In the genomic region with DNA sequence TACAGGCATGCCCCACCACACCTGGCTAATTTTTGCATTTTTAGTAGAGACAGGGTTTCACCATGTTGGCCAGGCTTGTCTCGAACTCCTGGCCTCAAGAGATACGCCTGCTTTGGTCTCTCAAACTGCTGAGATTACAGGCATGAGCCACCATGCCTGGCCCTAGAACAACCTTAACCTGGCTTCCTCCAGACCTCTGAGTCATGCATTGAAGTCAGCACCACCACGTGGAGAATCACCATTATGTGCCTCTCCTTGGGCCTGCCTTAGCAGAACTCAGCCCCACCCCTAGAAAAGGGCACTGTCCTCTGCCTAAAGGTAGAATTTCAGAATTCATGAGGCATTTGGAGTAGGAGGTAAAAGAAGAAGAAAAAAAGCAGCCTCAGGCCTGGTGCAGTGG, we compare ENCODE assay signal across 12 cellular contexts. TPM values are rescaled to one million over a fixed set of nuclear protein-coding genes. Genes with fewer than 3 reads are reported as not detected.
DNase-seq lines count a peak whose midpoint lies in the region; ATAC-seq, FAIRE-seq and TF ChIP-seq lines count a peak whose summit lies in the region.
"Had no signal": no experiment of that assay in that cellular context is flagged by ENCODE, and none has a peak within 500 bp of the region (broad histone marks: within the 10 kb centered on the region; RNA-seq: fewer than 3 reads in every experiment).

No MANE protein-coding gene starts in this region.

- no peak overlapping the region for H3K4me3 Mint-ChIP-seq in activated CD4-positive, alpha-beta memory T cell treated with anti-CD3 and anti-CD28 coated beads for 36 hours
- no peak overlapping the region for H3K4me3 Mint-ChIP-seq in activated CD4-positive, alpha-beta memory T cell treated with anti-CD3 and anti-CD28 coated beads, Interleukin-2, amount 10 ng/mL, durations not matched to agents 7 days and 5 days

- H3K9me3 ChIP-seq in MG63 (no peaks in the 10 kb centered on the region), GM12878 (replicated peaks; ENCODE audit: control insufficient read depth, insufficient read depth, low read length) (no peaks in the 10 kb centered on the region), mucosa of descending colon (no peaks in the 10 kb centered on the region), vagina (no peaks in the 10 kb centered on the region)
- H3K9me3 ChIP-seq: upper lobe of left lung had no signal

- H3K36me3 Mint-ChIP-seq in activated CD4-positive, alpha-beta memory T cell treated with anti-CD3 and anti-CD28 coated beads for 36 hours = no peaks in the 10 kb centered on the region
- no peaks in the 10 kb centered on the region for H3K36me3 Mint-ChIP-seq in activated CD4-positive, alpha-beta memory T cell treated with anti-CD3 and anti-CD28 coated beads, Interleukin-2, amount 10 ng/mL, durations not matched to agents 7 days and 5 days (ENCODE audit: low read depth)

- no peaks in the 10 kb centered on the region for H3K27me3 Mint-ChIP-seq in activated CD4-positive, alpha-beta memory T cell treated with anti-CD3 and anti-CD28 coated beads for 36 hours
- H3K27me3 Mint-ChIP-seq in activated CD4-positive, alpha-beta memory T cell treated with anti-CD3 and anti-CD28 coated beads, Interleukin-2, amount 10 ng/mL, durations not matched to agents 7 days and 5 days = no peaks in the 10 kb centered on the region

- H3K4me3 ChIP-seq in MG63 (no peak overlapping the region), GM12878 (no peak overlapping the region), mucosa of descending colon (no peak overlapping the region), vagina (no peak overlapping the region)
- H3K4me3 ChIP-seq: upper lobe of left lung had no signal

- no peak for TF ChIP-seq RAD21 in GM12878 (IDR thresholded peaks at IDR 0.05; ENCODE audit: insufficient read depth, low read depth, low read length)

- TF ChIP-seq POLR2A in GM12878 (IDR thresholded peaks at IDR 0.05; ENCODE audit: low read depth, low read length) (no peak), vagina (IDR thresholded peaks at IDR 0.05) (no peak)

- no peak for TF ChIP-seq CTCF in GM12878 (IDR thresholded peaks at IDR 0.05 in 2 of 3, conservative IDR thresholded peaks at IDR 0.05 in 1 of 3; ENCODE audit: control insufficient read depth in 2 of 3, extremely low read depth in 1 of 3, insufficient read depth in 1 of 3, low read depth in 3 of 3, low read length in 3 of 3)
- TF ChIP-seq CTCF in mucosa of descending colon (IDR thresholded peaks at IDR 0.05) = no peak
- TF ChIP-seq CTCF in vagina (IDR thresholded peaks at IDR 0.05) = no peak

- peak; percentile 56 for DNase-seq in activated CD4-positive, alpha-beta memory T cell treated with anti-CD3 and anti-CD28 coated beads for 36 hours
- DNase-seq in activated CD4-positive, alpha-beta memory T cell treated with anti-CD3 and anti-CD28 coated beads, Interleukin-2, amount 10 ng/mL, durations not matched to agents 7 days and 5 days = no peak
- DNase-seq in MG63 = peak; percentile 54
- no peak for DNase-seq in GM12878 (ENCODE audit: low read depth, low spot score)
- peak in 1 of 3 donors; percentile 50 for DNase-seq in mucosa of descending colon
- no peak for DNase-seq in vagina (ENCODE audit: extremely low spot score in 2 of 2)
- no peak for DNase-seq in ureter (ENCODE audit: low spot score)
- no peak for DNase-seq in T-helper 1 cell
- DNase-seq: DMS79 treated with DMSO at 0.1 percent for 48 hours; NCI-H1694; NK-92 treated with Interleukin-12 subunit alpha and Interleukin-12 subunit beta, amount 100 ng/mL, for 24 hours; upper lobe of left lung had no signal

- no peak overlapping the region for H2AFZ ChIP-seq in GM12878 (ENCODE audit: control insufficient read depth, low read depth, low read length)

- ATAC-seq in GM12878 (peak; percentile 76), mucosa of descending colon (peak; percentile 99)

- H3K4me1 ChIP-seq in GM12878 (ENCODE audit: control insufficient read depth, insufficient read depth, low read length) (no peaks in the 10 kb centered on the region), mucosa of descending colon (ENCODE audit: low read depth) (peaks cover 11% of the 10 kb centered on the region), vagina (no peaks in the 10 kb centered on the region)

- no peaks in the 10 kb centered on the region for H3K9me3 Mint-ChIP-seq in activated CD4-positive, alpha-beta memory T cell treated with anti-CD3 and anti-CD28 coated beads for 36 hours
- no peaks in the 10 kb centered on the region for H3K9me3 Mint-ChIP-seq in activated CD4-positive, alpha-beta memory T cell treated with anti-CD3 and anti-CD28 coated beads, Interleukin-2, amount 10 ng/mL, durations not matched to agents 7 days and 5 days

- H4K20me1 ChIP-seq in GM12878 (ENCODE audit: control insufficient read depth, insufficient read depth) = no peaks in the 10 kb centered on the region

- no peaks in the 10 kb centered on the region for H3K79me2 ChIP-seq in GM12878 (ENCODE audit: control insufficient read depth, insufficient read depth, low read length)

- no peak overlapping the region for H3K9ac ChIP-seq in GM12878 (ENCODE audit: control insufficient read depth, insufficient read depth, low read length)

- CTCF ChIA-PET in activated CD4-positive, alpha-beta memory T cell treated with anti-CD3 and anti-CD28 coated beads for 36 hours (lab: Charles Lee) = no interaction called here
- CTCF ChIA-PET in activated CD4-positive, alpha-beta memory T cell treated with anti-CD3 and anti-CD28 coated beads, Interleukin-2, amount 10 ng/mL, durations not matched to agents 7 days and 5 days (lab: Charles Lee) = interaction anchor here (0.7 to 1.0 kb wide), 3 partner anchors 10 to 14 kb away, joined by 3 read pairs; no protein-coding TSS in a partner anchor
- CTCF ChIA-PET in GM12878 (lab: Yijun Ruan, JAX) = interaction anchor here (1.1 to 2.6 kb wide), 2 partner anchors 8 to 20 kb away, joined by 3 to 7 read pairs; no protein-coding TSS in a partner anchor

- FAIRE-seq in GM12878 (lab: Jason Lieb, UNC) = no peak

- no peaks in the 10 kb centered on the region for H3K27me3 ChIP-seq in MG63
- no peaks in the 10 kb centered on the region for H3K27me3 ChIP-seq in GM12878 (replicated peaks in 1 of 2; ENCODE audit: control insufficient read depth in 2 of 2, insufficient read depth in 2 of 2, low read length in 1 of 2)
- H3K27me3 ChIP-seq in vagina = no peaks in the 10 kb centered on the region
- H3K27me3 ChIP-seq: upper lobe of left lung had no signal

- H3K4me1 Mint-ChIP-seq in activated CD4-positive, alpha-beta memory T cell treated with anti-CD3 and anti-CD28 coated beads for 36 hours (ENCODE audit: low read depth) = peaks cover 6% of the 10 kb centered on the region
- H3K4me1 Mint-ChIP-seq in activated CD4-positive, alpha-beta memory T cell treated with anti-CD3 and anti-CD28 coated beads, Interleukin-2, amount 10 ng/mL, durations not matched to agents 7 days and 5 days = peaks cover 7% of the 10 kb centered on the region

- BruUV-seq in GM12878 (replicated peaks; lab: Mats Ljungman, UMichigan) = no TSS peak

- no peak overlapping the region for H3K4me2 ChIP-seq in GM12878 (ENCODE audit: control insufficient read depth, insufficient read depth)

- H3K27ac ChIP-seq in GM12878 (ENCODE audit: control insufficient read depth, insufficient read depth) (no peak overlapping the region), vagina (no peak overlapping the region)
- H3K27ac ChIP-seq: upper lobe of left lung had no signal

- RAD21 ChIA-PET in GM12878 (lab: Charles Lee; ENCODE audit: unreplicated experiment) = interaction anchor here (1.0 to 4.9 kb wide), 2 partner anchors 10 to 13 kb away, joined by 3 to 28 read pairs; no protein-coding TSS in a partner anchor

- SMC1A ChIA-PET in GM12878 (lab: Charles Lee; ENCODE audit: uncharacterized antibody, unreplicated experiment) = interaction anchor here (1.1 to 5.2 kb wide), 6 partner anchors 9 to 50 kb away, joined by 3 to 26 read pairs (median 5); no protein-coding TSS in a partner anchor

- no peak overlapping the region for H3K27ac Mint-ChIP-seq in activated CD4-positive, alpha-beta memory T cell treated with anti-CD3 and anti-CD28 coated beads for 36 hours
- no peak overlapping the region for H3K27ac Mint-ChIP-seq in activated CD4-positive, alpha-beta memory T cell treated with anti-CD3 and anti-CD28 coated beads, Interleukin-2, amount 10 ng/mL, durations not matched to agents 7 days and 5 days

- POLR2A ChIA-PET in activated CD4-positive, alpha-beta memory T cell treated with anti-CD3 and anti-CD28 coated beads for 36 hours (lab: Charles Lee) = no interaction called here
- POLR2A ChIA-PET in activated CD4-positive, alpha-beta memory T cell treated with anti-CD3 and anti-CD28 coated beads, Interleukin-2, amount 10 ng/mL, durations not matched to agents 7 days and 5 days (lab: Charles Lee) = no interaction called here
- POLR2A ChIA-PET in GM12878 (lab: Charles Lee) = interaction anchor here (0.7 to 4.2 kb wide), 5 partner anchors 10 to 65 kb away, joined by 5 to 24 read pairs (median 7); no protein-coding TSS in a partner anchor

- H3K36me3 ChIP-seq in MG63 (no peaks in the 10 kb centered on the region), GM12878 (ENCODE audit: control insufficient read depth in 2 of 2, insufficient read depth in 2 of 2, low read length in 1 of 2) (no peaks in the 10 kb centered on the region), mucosa of descending colon (ENCODE audit: low read depth) (no peaks in the 10 kb centered on the region), vagina (no peaks in the 10 kb centered on the region)

- TF ChIP-seq EP300 in GM12878 (IDR thresholded peaks at IDR 0.05; ENCODE audit: borderline replicate concordance in 1 of 2, control insufficient read depth in 1 of 2, low read depth in 2 of 2, low read length in 2 of 2) = no peak

- WGBS in GM12878 (ENCODE audit: insufficient coverage, insufficient replicate concordance, low lambda C conversion rate, missing lambda C conversion rate) = 43% methylated on average over 2 of the region's 3 CpGs

- intact Hi-C loops in activated CD4-positive, alpha-beta memory T cell treated with anti-CD3 and anti-CD28 coated beads for 36 hours (cut with micrococcal nuclease) = no loop called here
- intact Hi-C loops in GM12878 (cut with micrococcal nuclease; ENCODE audit: unreplicated experiment) = no loop called here
- intact Hi-C loops in mucosa of descending colon (cut with DNase I, micrococcal nuclease) = no loop called here
- intact Hi-C loops in vagina (cut with DNase I) = no loop called here

- in situ Hi-C loops in GM12878 (cut with MboI) = no loop called here

RNA-seq across cellular contexts. Expression of gene LIMA1, which starts 49.0 kb away (rescaled TPM):
- 100 to 1,000 TPM; 115 to 117 TPM for total RNA-seq in activated CD4-positive, alpha-beta memory T cell treated with anti-CD3 and anti-CD28 coated beads for 36 hours
- 10 to 100 TPM; 59.4 to 59.9 TPM for total RNA-seq in activated CD4-positive, alpha-beta memory T cell treated with anti-CD3 and anti-CD28 coated beads, Interleukin-2, amount 10 ng/mL, durations not matched to agents 7 days and 5 days
- total RNA-seq in MG63 (2014; rRNA removed; shearing (Covaris generic); ENCODE audit: low replicate concordance) = 116 and 240 TPM in 2 replicates
- 54.8 and 71.6 TPM in 2 replicates for total RNA-seq in GM12878 (2013; cell fraction: nucleolus; rRNA removed)
- total RNA-seq in GM12878 (2014; rRNA removed) = 62.6 and 81.8 TPM in 2 replicates
- total RNA-seq in GM12878 (2014; rRNA removed; fragmentation: Illumina TruSeq; extraction: Trizol) = 98.2 and 102 TPM in 2 replicates
- total RNA-seq in GM12878 (2021) = 63.4 and 69.1 TPM in 2 replicates
- polyA plus RNA-seq in GM12878 (2011; ENCODE audit: low read depth) = 19.8 TPM
- 69.6 and 91.8 TPM in 2 replicates for polyA plus RNA-seq in GM12878 (2011; rRNA removed)
- 27.5 and 28.8 TPM in 2 replicates for polyA plus RNA-seq in GM12878 (2011; cell fraction: cytosol; rRNA removed)
- 26.5 and 59.4 TPM in 2 replicates for polyA plus RNA-seq in GM12878 (2011; cell fraction: nucleus; rRNA removed)
- 21.8 and 26.3 TPM in 2 replicates for polyA plus RNA-seq in GM12878 (2012)
- polyA plus RNA-seq in GM12878 (2014; fragmentation: Illumina TruSeq; extraction: Trizol) = 109 and 134 TPM in 2 replicates
- polyA plus RNA-seq in GM12878 (2014; fragmentation: Nextera tagmentation; extraction: Ambion mirVana) = 10 to 100 TPM; 56.6 to 58.2 TPM
- 53.1 and 58.9 TPM in 2 replicates for polyA plus RNA-seq in GM12878 (2014; rRNA removed)
- polyA plus RNA-seq in GM12878 (2016; fragmentation: Nextera tagmentation; extraction: Ambion mirVana) = 10 to 100 TPM; 53.2 to 55.8 TPM
- 51.6 and 75.6 TPM in 2 replicates for polyA minus RNA-seq in GM12878 (2011; rRNA and poly(A)+ RNA removed)
- polyA minus RNA-seq in GM12878 (2011; cell fraction: cytosol; rRNA and poly(A)+ RNA removed) = 24.1 and 35.0 TPM in 2 replicates
- 22.7 and 42.5 TPM in 2 replicates for polyA minus RNA-seq in GM12878 (2011; cell fraction: nucleus; rRNA and poly(A)+ RNA removed)
- total RNA-seq in mucosa of descending colon = 100 to 1,000 TPM; 155 to 364 (median 249) TPM
- total RNA-seq in vagina = 99.2 TPM
- total RNA-seq in ureter = 177 TPM

Comparison
In these comparisons a context has a peak if more than half of its experiments do, and no peak if none do; other contexts are left out.
1. DNase-seq: peak in activated CD4-positive, alpha-beta memory T cell treated with anti-CD3 and anti-CD28 coated beads for 36 hours (single experiment) and MG63 (single experiment); none in activated CD4-positive, alpha-beta memory T cell treated with anti-CD3 and anti-CD28 coated beads, Interleukin-2, amount 10 ng/mL, durations not matched to agents 7 days and 5 days (single experiment), GM12878 (single experiment), vagina (0 of 2), ureter (single experiment) and T-helper 1 cell (0 of 5).